ENCODE assay signal across 17 cellular contexts in the genomic region with DNA sequence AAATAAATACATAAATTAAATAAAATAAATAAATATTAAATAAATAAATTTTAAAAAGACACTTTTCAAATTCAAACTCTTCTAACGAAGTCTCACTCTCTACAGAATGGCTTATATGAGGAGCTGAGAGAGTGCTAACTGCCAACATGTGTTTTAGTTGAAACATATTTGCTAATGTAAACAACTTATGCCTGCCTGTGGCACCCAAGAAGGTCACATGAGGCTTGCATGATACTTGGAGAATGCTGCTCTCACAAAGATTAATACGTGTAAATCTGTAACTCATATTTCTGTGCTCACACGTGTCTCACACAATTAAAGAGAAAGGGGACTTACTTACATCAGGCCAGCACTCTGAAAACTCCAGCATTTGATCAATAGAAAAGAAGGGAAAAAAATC. TPM values are rescaled to one million over a fixed set of nuclear protein-coding genes. Genes with fewer than 3 reads are reported as not detected.
DNase-seq lines count a peak whose midpoint lies in the region; ATAC-seq and TF ChIP-seq lines count a peak whose summit lies in the region.
"Had no signal": no experiment of that assay in that cellular context is flagged by ENCODE, and none has a peak within 500 bp of the region (broad histone marks: within the 10 kb centered on the region; RNA-seq: fewer than 3 reads in every experiment).

No MANE protein-coding gene starts in this region.

- peak; percentile 18 for DNase-seq in AG10803 (ENCODE audit: low read depth)
- peak; percentile 25 for DNase-seq in NCI-H526 treated with DMSO at 0.1 percent for 48 hours (lab: John Stamatoyannopoulos, UW)
- peak; percentile 29 for DNase-seq in fibroblast of the conjunctiva (ENCODE audit: low read depth)
- no peak for DNase-seq in smooth muscle cell (lab: John Stamatoyannopoulos, UW; ENCODE audit: unreplicated experiment)
- DNase-seq in DMS 273 treated with DMSO at 0.1 percent for 48 hours (lab: John Stamatoyannopoulos, UW): no peak
- no peak for DNase-seq in pons (ENCODE audit: low spot score)
- DNase-seq: 8988T; BE2C; C1 segment of cervical spinal cord; CD4-positive, CD25-positive, alpha-beta regulatory T cell; CD8-positive, alpha-beta memory T cell; COR-L47; DMS79 treated with DMSO at 0.1 percent for 48 hours; GF-D8; GM23248; HCEC 1CT had no signal

- H3K4me3 ChIP-seq in AG10803 (ENCODE audit: low read length) (no peak overlapping the region), smooth muscle cell (no peak overlapping the region)
- H3K4me3 ChIP-seq: GM23248 had no signal

- H3K9me3 ChIP-seq in smooth muscle cell (replicated peaks; ENCODE audit: low read depth): no peaks in the 10 kb centered on the region
- H3K9me3 ChIP-seq: BE2C had no signal

- H3K4me2 ChIP-seq in smooth muscle cell: peak overlapping the region; percentile 34

- peak overlapping the region; percentile 30 for H3K27ac ChIP-seq in smooth muscle cell (ENCODE audit: low read depth)
- H3K27ac ChIP-seq: GM23248 had no signal

- H4K20me1 ChIP-seq in smooth muscle cell (ENCODE audit: low read depth): no peaks in the 10 kb centered on the region

- H2AFZ ChIP-seq in smooth muscle cell (ENCODE audit: low read depth): no peak overlapping the region
- H2AFZ ChIP-seq: GM23248 had no signal

- 33% methylated on average over 3 of the region's 3 CpGs for WGBS in smooth muscle cell (ENCODE audit: low lambda C conversion rate)

- TF ChIP-seq CTCF in AG10803 (conservative IDR thresholded peaks at IDR 0.05; ENCODE audit: low read length): no peak
- no peak for TF ChIP-seq CTCF in smooth muscle cell (IDR thresholded peaks at IDR 0.05; ENCODE audit: borderline replicate concordance, insufficient read depth, poor library complexity, severe bottlenecking)

- peaks cover 9% of the 10 kb centered on the region for H3K4me1 ChIP-seq in smooth muscle cell (ENCODE audit: low read depth)
- H3K4me1 ChIP-seq: BE2C had no signal

- H3K79me2 ChIP-seq in smooth muscle cell (ENCODE audit: low read depth): peaks cover 5% of the 10 kb centered on the region

- no peaks in the 10 kb centered on the region for H3K27me3 ChIP-seq in smooth muscle cell (ENCODE audit: low read depth)
- H3K27me3 ChIP-seq: BE2C had no signal

- ATAC-seq in GM19328 (IDR thresholded peaks at IDR 0.05; ENCODE audit: unreplicated experiment): no peak

- H3K9ac ChIP-seq in smooth muscle cell (ENCODE audit: low read depth): no peak overlapping the region
- H3K9ac ChIP-seq: GM23248 had no signal

- H3F3A ChIP-seq in smooth muscle cell (ENCODE audit: low read depth): peaks cover 28% of the 10 kb centered on the region

- no peaks in the 10 kb centered on the region for H3K36me3 ChIP-seq in smooth muscle cell (ENCODE audit: low read depth)
- H3K36me3 ChIP-seq: BE2C had no signal

RNA-seq across cellular contexts. Expression of a gene that starts 43.2 kb away (rescaled TPM):
- total RNA-seq in smooth muscle cell: 269 and 289 TPM in 2 replicates
- 382 and 543 TPM in 2 replicates for polyA plus RNA-seq in smooth muscle cell
- total RNA-seq: CD4-positive, CD25-positive, alpha-beta regulatory T cell; CD8-positive, alpha-beta memory T cell had no signal
- polyA plus RNA-seq: CD4-positive, CD25-positive, alpha-beta regulatory T cell; CD8-positive, alpha-beta memory T cell had no signal

Comparison
In these comparisons a context has a peak if more than half of its experiments do, and no peak if none do; other contexts are left out.
1. DNase-seq: peak in AG10803 (single experiment), NCI-H526 treated with DMSO at 0.1 percent for 48 hours (single experiment) and fibroblast of the conjunctiva (single experiment); none in smooth muscle cell (single experiment), DMS 273 treated with DMSO at 0.1 percent for 48 hours (single experiment) and pons (single experiment).